22 cellular contexts compared by ENCODE assay signal in genomic region chr11:9075441-9076000, GRCh38. TPM values are rescaled to one million over a fixed set of nuclear protein-coding genes. Genes with fewer than 3 reads are reported as not detected.
A peak's percentile ranks its signal among the peaks of the same experiment; 100 is the strongest.
DNase-seq lines count a peak whose midpoint lies in the region; ATAC-seq and TF ChIP-seq lines count a peak whose summit lies in the region.
"Had no signal": no experiment of that assay in that cellular context is flagged by ENCODE, and none has a peak within 500 bp of the region (broad histone marks: within the 10 kb centered on the region; RNA-seq: fewer than 3 reads in every experiment).

No MANE protein-coding gene starts in this region.

- WGBS in heart left ventricle, 4 donors = 54 to 67% (median 62%) methylated on average over 4 of the region's 4 CpGs

- peak in 3 of 4 donors; percentile 45 to 69 (median 55) for ATAC-seq in heart left ventricle
- peak; percentile 67 for ATAC-seq in left ventricle myocardium superior
- ATAC-seq in GM18907 (IDR thresholded peaks at IDR 0.05; ENCODE audit: unreplicated experiment) = no peak
- ATAC-seq in GM19463 (IDR thresholded peaks at IDR 0.05; ENCODE audit: unreplicated experiment) = no peak
- ATAC-seq: stimulated activated memory B cell treated with anti-CD40 and anti-IgM and Interleukin-4, amounts not matched to agents 10 μg/mL and 1 μg/mL and 100 μg/mL, for 72 hours; WTC11 had no signal

- DNase-seq in heart left ventricle = peak in 2 of 5 donors; percentile 34 to 36
- DNase-seq in left ventricle myocardium inferior = no peak
- peak; percentile 68 for DNase-seq in NCI-H524 treated with DMSO at 0.1 percent for 48 hours (lab: John Stamatoyannopoulos, UW)
- peak; percentile 42 for DNase-seq in left ventricle myocardium superior
- no peak for DNase-seq in T-helper 9 cell
- DNase-seq: activated CD4-positive, alpha-beta memory T cell treated with anti-CD3 and anti-CD28 coated beads for 36 hours; activated naive CD4-positive, alpha-beta T cell; activated T-cell treated with anti-CD3 and anti-CD28 coated beads, Interleukin-2, amount 50 U/mL, for 1 hour; CD4-positive, alpha-beta memory T cell; DMS79; H7; hippocampal formation; Karpas-422; NCI-H1105; NK-92 treated with Interleukin-12 subunit alpha and Interleukin-12 subunit beta, amount 100 ng/mL, for 24 hours; sigmoid colon had no signal

- no peaks in the 10 kb centered on the region for H3K9me3 ChIP-seq in heart left ventricle
- H3K9me3 ChIP-seq in left ventricle myocardium inferior (replicated peaks) = no peaks in the 10 kb centered on the region
- H3K9me3 ChIP-seq: sigmoid colon had no signal

- no peak for TF ChIP-seq POLR2A in heart left ventricle (IDR thresholded peaks at IDR 0.05)

- H3K4me3 ChIP-seq in heart left ventricle = no peak overlapping the region
- no peak overlapping the region for H3K4me3 ChIP-seq in left ventricle myocardium inferior
- H3K4me3 ChIP-seq: lung, sigmoid colon had no signal

- H3K36me3 ChIP-seq in heart left ventricle = no peaks in the 10 kb centered on the region
- H3K36me3 ChIP-seq in left ventricle myocardium inferior = no peaks in the 10 kb centered on the region
- H3K36me3 ChIP-seq: sigmoid colon had no signal

- H3K4me1 ChIP-seq in heart left ventricle (peaks cover 0 to 5% (median 0%) of the 10 kb centered on the region in 12 donors), left ventricle myocardium inferior (peaks cover 7% of the 10 kb centered on the region)

- no peaks in the 10 kb centered on the region for H3K27me3 ChIP-seq in heart left ventricle
- H3K27me3 ChIP-seq in left ventricle myocardium inferior (ENCODE audit: low read depth) = no peaks in the 10 kb centered on the region
- H3K27me3 ChIP-seq: sigmoid colon had no signal

- H3K27ac ChIP-seq in heart left ventricle = no peak overlapping the region
- H3K27ac ChIP-seq in left ventricle myocardium inferior (replicated peaks) = no peak overlapping the region
- H3K27ac ChIP-seq: epithelial cell of prostate had no signal

- no peak for TF ChIP-seq CTCF in heart left ventricle (IDR thresholded peaks at IDR 0.05)
- no peak for TF ChIP-seq CTCF in left ventricle myocardium inferior (IDR thresholded peaks at IDR 0.05; ENCODE audit: borderline replicate concordance)

- intact Hi-C loops in heart left ventricle (cut with DNase I) = no loop called here
- intact Hi-C loops in left ventricle myocardium inferior (cut with micrococcal nuclease) = no loop called here
- intact Hi-C loops in left ventricle myocardium superior (cut with micrococcal nuclease) = no loop called here

RNA-seq across cellular contexts. Expression of gene SCUBE2, which starts 15.9 kb away (rescaled TPM):
- total RNA-seq in heart left ventricle (1 to 10 TPM in 5 of 9 donors, under 1 TPM in 4; 0.21 to 4.3 (median 1.3) TPM), left ventricle myocardium inferior (1.8 TPM), left ventricle myocardium superior (0.89 TPM)
- under 1 TPM; 0.08 to 0.55 TPM for polyA plus RNA-seq in heart left ventricle
- total RNA-seq: activated CD4-positive, alpha-beta memory T cell treated with anti-CD3 and anti-CD28 coated beads for 36 hours had no signal
- polyA plus RNA-seq: CD4-positive, alpha-beta memory T cell had no signal

Comparison
In these comparisons a context has a peak if more than half of its experiments do, and no peak if none do; other contexts are left out.
1. DNase-seq: peak in NCI-H524 treated with DMSO at 0.1 percent for 48 hours (single experiment) and left ventricle myocardium superior (single experiment); none in left ventricle myocardium inferior (single experiment) and T-helper 9 cell (single experiment).
2. ATAC-seq: peak in heart left ventricle (3 of 4) and left ventricle myocardium superior (single experiment); none in GM18907 (single experiment) and GM19463 (single experiment).